Comparison of ENCODE assay signal across 9 cellular contexts in genomic region chr16:22232277-22233049, GRCh38. TPM values are rescaled to one million over a fixed set of nuclear protein-coding genes. Genes with fewer than 3 reads are reported as not detected.
DNase-seq lines count a peak whose midpoint lies in the region; ATAC-seq lines count a peak whose summit lies in the region.
"Had no signal": no experiment of that assay in that cellular context is flagged by ENCODE, and none has a peak within 500 bp of the region (broad histone marks: within the 10 kb centered on the region; RNA-seq: fewer than 3 reads in every experiment).

No MANE protein-coding gene starts in this region.

- no peaks in the 10 kb centered on the region for H3K9me3 Mint-ChIP-seq in activated T-cell treated with anti-CD3 and anti-CD28 coated beads, Interleukin-2, amount 50 U/mL, for 24 hours
- no peaks in the 10 kb centered on the region for H3K9me3 Mint-ChIP-seq in activated T-helper 17 cell treated with anti-CD3 and anti-CD28 coated beads, Interleukin-2, amount 50 U/mL, for 72 hours

- H3K27ac Mint-ChIP-seq in activated T-cell treated with anti-CD3 and anti-CD28 coated beads, Interleukin-2, amount 50 U/mL, for 24 hours: peak overlapping the region; percentile 37
- peak overlapping the region; percentile 13 for H3K27ac Mint-ChIP-seq in activated T-helper 17 cell treated with anti-CD3 and anti-CD28 coated beads, Interleukin-2, amount 50 U/mL, for 72 hours
- H3K27ac Mint-ChIP-seq: activated naive CD8-positive, alpha-beta T cell had no signal

- no peak overlapping the region for H3K4me3 Mint-ChIP-seq in activated T-cell treated with anti-CD3 and anti-CD28 coated beads, Interleukin-2, amount 50 U/mL, for 24 hours
- H3K4me3 Mint-ChIP-seq in activated T-helper 17 cell treated with anti-CD3 and anti-CD28 coated beads, Interleukin-2, amount 50 U/mL, for 72 hours: peak overlapping the region; percentile 8
- H3K4me3 Mint-ChIP-seq: activated naive CD8-positive, alpha-beta T cell had no signal

- DNase-seq in activated T-cell treated with anti-CD3 and anti-CD28 coated beads, Interleukin-2, amount 50 U/mL, for 24 hours: peak; percentile 35
- DNase-seq in activated T-cell treated with anti-CD3 and anti-CD28 coated beads for 4 hours (no peak), left lobe of liver (ENCODE audit: low spot score) (peak; percentile 93), ureter (ENCODE audit: low spot score) (peak; percentile 76), GDM1 (lab: John Stamatoyannopoulos, UW) (no peak)

- H3K27me3 Mint-ChIP-seq in activated T-cell treated with anti-CD3 and anti-CD28 coated beads, Interleukin-2, amount 50 U/mL, for 24 hours: no peaks in the 10 kb centered on the region
- no peaks in the 10 kb centered on the region for H3K27me3 Mint-ChIP-seq in activated T-helper 17 cell treated with anti-CD3 and anti-CD28 coated beads, Interleukin-2, amount 50 U/mL, for 72 hours
- H3K27me3 Mint-ChIP-seq: activated naive CD8-positive, alpha-beta T cell had no signal

- peaks cover 70% of the 10 kb centered on the region for H3K36me3 Mint-ChIP-seq in activated T-cell treated with anti-CD3 and anti-CD28 coated beads, Interleukin-2, amount 50 U/mL, for 24 hours (ENCODE audit: low read depth)
- H3K36me3 Mint-ChIP-seq in activated T-helper 17 cell treated with anti-CD3 and anti-CD28 coated beads, Interleukin-2, amount 50 U/mL, for 72 hours (ENCODE audit: low read depth): peaks cover 43% of the 10 kb centered on the region

- H3K4me1 Mint-ChIP-seq in activated T-cell treated with anti-CD3 and anti-CD28 coated beads, Interleukin-2, amount 50 U/mL, for 24 hours (ENCODE audit: low read depth): peaks cover 14% of the 10 kb centered on the region
- peaks cover 7% of the 10 kb centered on the region for H3K4me1 Mint-ChIP-seq in activated T-helper 17 cell treated with anti-CD3 and anti-CD28 coated beads, Interleukin-2, amount 50 U/mL, for 72 hours

- ATAC-seq in activated T-helper 17 cell treated with anti-CD3 and anti-CD28 coated beads, Interleukin-2, amount 50 U/mL, for 72 hours (replicated peaks): peak; percentile 100
- ATAC-seq in left lobe of liver: peak; percentile 94
- no peak for ATAC-seq in HG02884 (IDR thresholded peaks at IDR 0.05; ENCODE audit: unreplicated experiment)
- no peak for ATAC-seq in GM21390 (IDR thresholded peaks at IDR 0.05; ENCODE audit: unreplicated experiment)

RNA-seq across cellular contexts. Expression of gene EEF2K, which starts 26.4 kb away (rescaled TPM):
- 10 to 100 TPM; 22.5 to 29.0 TPM for total RNA-seq in activated T-helper 17 cell treated with anti-CD3 and anti-CD28 coated beads, Interleukin-2, amount 50 U/mL, for 72 hours
- 17.7 TPM for total RNA-seq in left lobe of liver
- 52.7 TPM for total RNA-seq in ureter

Comparison
In these comparisons a context has a peak if more than half of its experiments do, and no peak if none do; other contexts are left out.
1. DNase-seq: peak in activated T-cell treated with anti-CD3 and anti-CD28 coated beads, Interleukin-2, amount 50 U/mL, for 24 hours (single experiment), left lobe of liver (single experiment) and ureter (single experiment); none in activated T-cell treated with anti-CD3 and anti-CD28 coated beads for 4 hours (single experiment) and GDM1 (single experiment).
2. ATAC-seq: peak in activated T-helper 17 cell treated with anti-CD3 and anti-CD28 coated beads, Interleukin-2, amount 50 U/mL, for 72 hours (single experiment) and left lobe of liver (single experiment); none in HG02884 (single experiment) and GM21390 (single experiment).